In the genomic region with DNA sequence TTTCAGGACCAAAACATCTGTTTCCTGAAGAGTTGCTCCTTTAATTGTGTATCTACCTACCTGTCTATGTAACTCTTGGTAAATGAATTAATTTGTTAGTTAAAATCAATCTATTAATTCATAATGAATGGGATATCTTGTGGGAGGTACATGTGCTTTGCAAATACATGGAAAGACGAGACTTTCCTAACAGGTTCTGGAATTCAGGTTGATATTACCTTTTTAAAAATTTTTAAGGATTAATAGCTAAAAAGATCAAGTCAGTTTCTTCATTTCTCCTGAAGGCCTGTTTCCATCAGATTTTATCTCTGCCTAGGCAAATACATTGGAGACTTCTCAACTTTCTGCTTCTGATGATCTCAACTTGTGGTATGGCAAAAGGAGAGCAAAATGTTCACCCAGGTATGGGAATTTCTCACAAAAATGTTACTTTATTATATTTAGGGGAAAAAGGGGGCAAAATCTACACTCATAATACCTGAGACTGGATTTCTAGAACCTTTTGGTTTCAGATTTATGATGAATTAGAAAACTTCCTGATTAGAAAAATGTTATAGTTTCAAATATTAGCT, we compare ENCODE assay signal across 15 cellular contexts. TPM values are rescaled to one million over a fixed set of nuclear protein-coding genes. Genes with fewer than 3 reads are reported as not detected.
DNase-seq lines count a peak whose midpoint lies in the region; ATAC-seq and TF ChIP-seq lines count a peak whose summit lies in the region.
"Had no signal": no experiment of that assay in that cellular context is flagged by ENCODE, and none has a peak within 500 bp of the region (broad histone marks: within the 10 kb centered on the region; RNA-seq: fewer than 3 reads in every experiment).

No MANE protein-coding gene starts in this region.

- DNase-seq in DMS53 (lab: John Stamatoyannopoulos, UW) (peak; percentile 39), DMS53 treated with DMSO at 0.1 percent for 48 hours (lab: John Stamatoyannopoulos, UW; ENCODE audit: unreplicated experiment) (no peak), mammary epithelial cell (no peak), mesothelial cell of epicardium (ENCODE audit: low spot score in 2 of 2, unreplicated experiment in 2 of 2) (no peak), upper lobe of right lung (no peak), mucosa of gallbladder (ENCODE audit: low spot score) (no peak)
- DNase-seq: activated CD4-positive, alpha-beta T cell treated with anti-CD3 and anti-CD28 coated beads for 4 hours; activated T-cell treated with anti-CD3 and anti-CD28 coated beads, Interleukin-2, amount 50 U/mL, for 48 hours; CD8-positive, alpha-beta memory T cell; stimulated activated CD4-positive, alpha-beta T cell treated with anti-CD3 and anti-CD28 coated beads, Interleukin-4, amount 100 ng/mL, for 24 hours had no signal

- CTCF ChIA-PET in mammary epithelial cell (lab: Charles Lee; ENCODE audit: low non-redundant PET) = no interaction called here

- H3K27me3 Mint-ChIP-seq in mesothelial cell of epicardium (ENCODE audit: low read depth) = no peaks in the 10 kb centered on the region

- no peaks in the 10 kb centered on the region for H3K79me2 ChIP-seq in mammary epithelial cell (ENCODE audit: insufficient read depth, low read length)

- ATAC-seq in upper lobe of right lung = no peak
- no peak for ATAC-seq in HG03280 (IDR thresholded peaks at IDR 0.05; ENCODE audit: unreplicated experiment)
- no peak for ATAC-seq in HG02571 (IDR thresholded peaks at IDR 0.05; ENCODE audit: unreplicated experiment)
- ATAC-seq: stimulated activated effector memory CD8-positive, alpha-beta T cell treated with anti-CD3 and anti-CD28 coated beads, Interleukin-12 subunit alpha, Interleukin-12 subunit beta, amount 100 ng/mL, for 72 hours had no signal

- in situ Hi-C loops in mammary epithelial cell (cut with MboI; ENCODE audit: low sequenced_read_pairs in 2 of 2) = no loop called here

- H3K4me1 ChIP-seq in mammary epithelial cell (ENCODE audit: insufficient read depth, low read length) (peaks cover 16% of the 10 kb centered on the region), upper lobe of right lung (peaks cover 54% of the 10 kb centered on the region)

- no peaks in the 10 kb centered on the region for H4K20me1 ChIP-seq in mammary epithelial cell (ENCODE audit: insufficient read depth, low read length)

- H3K27ac ChIP-seq in mammary epithelial cell (ENCODE audit: insufficient read depth, low read depth, low read length) (peak overlapping the region; percentile 56), upper lobe of right lung (peak overlapping the region; percentile 81)
- H3K27ac ChIP-seq: 22Rv1 had no signal

- H3K27me3 ChIP-seq in mammary epithelial cell (ENCODE audit: insufficient read depth, low read length) = no peaks in the 10 kb centered on the region
- H3K27me3 ChIP-seq in upper lobe of right lung = no peaks in the 10 kb centered on the region

- peaks cover 1% of the 10 kb centered on the region for H3K36me3 Mint-ChIP-seq in mesothelial cell of epicardium
- H3K36me3 Mint-ChIP-seq: CD8-positive, alpha-beta memory T cell; stimulated activated effector memory CD8-positive, alpha-beta T cell treated with anti-CD3 and anti-CD28 coated beads, Interleukin-12 subunit alpha, Interleukin-12 subunit beta, amount 100 ng/mL, for 72 hours had no signal

- H3K9ac ChIP-seq in mammary epithelial cell (ENCODE audit: insufficient read depth, low read length) = no peak overlapping the region

- H3K9me3 Mint-ChIP-seq in mesothelial cell of epicardium = no peaks in the 10 kb centered on the region
- H3K9me3 Mint-ChIP-seq: stimulated activated effector memory CD8-positive, alpha-beta T cell treated with anti-CD3 and anti-CD28 coated beads, Interleukin-12 subunit alpha, Interleukin-12 subunit beta, amount 100 ng/mL, for 72 hours; T-helper 1 cell treated with Interleukin-12 subunit alpha and Interleukin-12 subunit beta and Interleukin-4 antibody, amounts not matched to agents 30 μg/mL and 1 μg/mL, for 36 hours had no signal

- H3K4me3 Mint-ChIP-seq in mesothelial cell of epicardium = no peak overlapping the region
- H3K4me3 Mint-ChIP-seq: CD8-positive, alpha-beta memory T cell; stimulated activated effector memory CD8-positive, alpha-beta T cell treated with anti-CD3 and anti-CD28 coated beads, Interleukin-12 subunit alpha, Interleukin-12 subunit beta, amount 100 ng/mL, for 72 hours; T-helper 1 cell treated with Interleukin-12 subunit alpha and Interleukin-12 subunit beta and Interleukin-4 antibody, amounts not matched to agents 30 μg/mL and 1 μg/mL, for 36 hours had no signal

- H3K4me3 ChIP-seq in mammary epithelial cell (replicated peaks in 1 of 3; ENCODE audit: insufficient read depth in 1 of 3, low read depth in 2 of 3, low read length in 3 of 3) = no peak overlapping the region
- H3K4me3 ChIP-seq in upper lobe of right lung = no peak overlapping the region

- intact Hi-C loops in mammary epithelial cell (cut with micrococcal nuclease) (no loop called here), upper lobe of right lung (cut with DNase I) (no loop called here)

- BruUV-seq in mammary epithelial cell (replicated peaks; lab: Mats Ljungman, UMichigan) = no TSS peak

- H3K9me3 ChIP-seq in mammary epithelial cell (replicated peaks; ENCODE audit: insufficient read depth, low read length) (no peaks in the 10 kb centered on the region), upper lobe of right lung (no peaks in the 10 kb centered on the region)

- WGBS in mammary epithelial cell (ENCODE audit: low coverage, missing lambda C conversion rate) = 90% methylated on average over 1 of the region's 1 CpG

- H2AFZ ChIP-seq in mammary epithelial cell (ENCODE audit: low read depth, low read length) = no peak overlapping the region

- H3K4me1 Mint-ChIP-seq in mesothelial cell of epicardium = peaks cover 78% of the 10 kb centered on the region
- H3K4me1 Mint-ChIP-seq: CD8-positive, alpha-beta memory T cell; stimulated activated effector memory CD8-positive, alpha-beta T cell treated with anti-CD3 and anti-CD28 coated beads, Interleukin-12 subunit alpha, Interleukin-12 subunit beta, amount 100 ng/mL, for 72 hours had no signal

- H3K36me3 ChIP-seq in mammary epithelial cell (ENCODE audit: insufficient read depth, low read length) (no peaks in the 10 kb centered on the region), upper lobe of right lung (peaks cover 21% of the 10 kb centered on the region)

- H3K4me2 ChIP-seq in mammary epithelial cell (ENCODE audit: insufficient read depth, low read depth, low read length) = no peak overlapping the region

- dilution Hi-C loops in mammary epithelial cell (cut with HindIII; ENCODE audit: low sequenced_read_pairs) = no loop called here

- TF ChIP-seq CTCF in mammary epithelial cell (conservative IDR thresholded peaks at IDR 0.05 in 1 of 2, IDR thresholded peaks at IDR 0.05 in 1 of 2; ENCODE audit: extremely low read depth in 1 of 2, insufficient read depth in 1 of 2, low read depth in 1 of 2, low read length in 2 of 2) = no peak
- TF ChIP-seq CTCF in mesothelial cell of epicardium (IDR thresholded peaks at IDR 0.05; ENCODE audit: unreplicated experiment) = no peak
- TF ChIP-seq CTCF in upper lobe of right lung (IDR thresholded peaks at IDR 0.05) = no peak

- H3K27ac Mint-ChIP-seq in mesothelial cell of epicardium = peak overlapping the region; percentile 54
- H3K27ac Mint-ChIP-seq: CD8-positive, alpha-beta memory T cell; stimulated activated effector memory CD8-positive, alpha-beta T cell treated with anti-CD3 and anti-CD28 coated beads, Interleukin-12 subunit alpha, Interleukin-12 subunit beta, amount 100 ng/mL, for 72 hours; T-helper 1 cell treated with Interleukin-12 subunit alpha and Interleukin-12 subunit beta and Interleukin-4 antibody, amounts not matched to agents 30 μg/mL and 1 μg/mL, for 36 hours had no signal

RNA-seq across cellular contexts. Expression of a gene that starts 7.4 kb away (rescaled TPM):
- under 1 TPM in 1 of 2 donors, not detected in 1; 0.33 TPM for total RNA-seq in mammary epithelial cell
- polyA plus RNA-seq in mammary epithelial cell = 0.50 TPM
- not detected for polyA minus RNA-seq in mammary epithelial cell
- total RNA-seq in mesothelial cell of epicardium = 80.0 to 89.7 TPM (median 87.9 TPM) in 3 replicates
- total RNA-seq in upper lobe of right lung = 366 TPM
- total RNA-seq in mucosa of gallbladder = 45.6 TPM
- total RNA-seq: CD8-positive, alpha-beta memory T cell had no signal
- polyA plus RNA-seq: CD8-positive, alpha-beta memory T cell had no signal

Comparison
In these comparisons a context has a peak if more than half of its experiments do, and no peak if none do; other contexts are left out.
1. RNA of a gene that starts 7.4 kb away (total RNA-seq): 366 TPM in upper lobe of right lung (single experiment), 80.0 to 89.7 TPM in mesothelial cell of epicardium and 45.6 TPM in mucosa of gallbladder (single experiment); 0.33 TPM in mammary epithelial cell; every median in the first group is over 10 times any median in the second.